23 cellular contexts compared by ENCODE assay signal in genomic region chr9:35152926-35153325, GRCh38.
"Had no signal": no experiment of that assay in that cellular context is flagged by ENCODE, and none has a peak within 500 bp of the region (broad histone marks: within the 10 kb centered on the region; RNA-seq: fewer than 3 reads in every experiment).

No MANE protein-coding gene starts in this region.

- DNase-seq: natural killer cell; occipital lobe; ovary; posterior cingulate gyrus; psoas muscle; right cardiac atrium; right lobe of liver; sigmoid colon; small intestine; stimulated activated CD4-positive, alpha-beta T cell treated with anti-CD3 and anti-CD28 coated beads, Interleukin-15, amount 100 ng/mL, for 24 hours; stimulated activated CD4-positive, alpha-beta T cell treated with anti-CD3 and anti-CD28 coated beads, Interleukin-2, amount 100 ng/mL, for 24 hours; stimulated activated CD4-positive, alpha-beta T cell treated with anti-CD3 and anti-CD28 coated beads, Interleukin-2, amount 100 ng/mL, for 48 hours; stimulated activated CD4-positive, alpha-beta T cell treated with anti-CD3 and anti-CD28 coated beads, Interleukin-4, amount 100 ng/mL, for 24 hours; stimulated activated naive B cell treated with anti-CD40 and anti-IgM and Interleukin-4, amounts not matched to agents 10 μg/mL and 1 μg/mL and 100 μg/mL, for 72 hours; stimulated activated naive CD4-positive, alpha-beta T cell treated with Interleukin-2 at 50 U/mL for 16 hours; stomach; thyroid gland; upper lobe of right lung; uterus had no signal

- H3K4me3 ChIP-seq: neural progenitor cell, ovary, psoas muscle, right lobe of liver, sigmoid colon, stomach, thoracic aorta, thyroid gland, tibial nerve, upper lobe of right lung, uterus had no signal

- ATAC-seq: natural killer cell; psoas muscle; right cardiac atrium; right lobe of liver; stimulated activated effector memory CD8-positive, alpha-beta T cell treated with anti-CD3 and anti-CD28 coated beads, Interleukin-12 subunit alpha, Interleukin-12 subunit beta, amount 100 ng/mL, for 72 hours; stimulated activated naive B cell treated with anti-CD40 and anti-IgM and Interleukin-4, amounts not matched to agents 10 μg/mL and 1 μg/mL and 100 μg/mL, for 72 hours; upper lobe of right lung had no signal
